Comparison of ENCODE assay signal across 9 cellular contexts in genomic region chr10:14560274-14560673, GRCh38.
DNase-seq lines count a peak whose midpoint lies in the region; ATAC-seq, FAIRE-seq and TF ChIP-seq lines count a peak whose summit lies in the region.
"Had no signal": no experiment of that assay in that cellular context is flagged by ENCODE, and none has a peak within 500 bp of the region (broad histone marks: within the 10 kb centered on the region; RNA-seq: fewer than 3 reads in every experiment).

No MANE protein-coding gene starts in this region.

- H2BK5ac ChIP-seq in H9 (ENCODE audit: insufficient read length, low read length): no peak overlapping the region

- no CpG with 5 or more reads among the region's 9 CpGs for WGBS in H9 (ENCODE audit: extremely low coverage, insufficient read length, low lambda C conversion rate)
- 73% methylated on average over 9 of the region's 9 CpGs for WGBS in GM12878 (ENCODE audit: insufficient coverage, insufficient replicate concordance, low lambda C conversion rate, missing lambda C conversion rate)

- ATAC-seq in GM12878: peak; percentile 53
- ATAC-seq in naive thymus-derived CD4-positive, alpha-beta T cell: peak; percentile 57
- no peak for ATAC-seq in GM18870 (IDR thresholded peaks at IDR 0.05; ENCODE audit: unreplicated experiment)
- no peak for ATAC-seq in HG03521 (IDR thresholded peaks at IDR 0.05; ENCODE audit: unreplicated experiment)

- TF ChIP-seq CTCF in H9 (conservative IDR thresholded peaks at IDR 0.05): peak; percentile 59
- TF ChIP-seq CTCF in GM12878 (IDR thresholded peaks at IDR 0.05 in 2 of 3, conservative IDR thresholded peaks at IDR 0.05 in 1 of 3; ENCODE audit: control insufficient read depth in 2 of 3, extremely low read depth in 1 of 3, insufficient read depth in 1 of 3, low read depth in 3 of 3, low read length in 3 of 3): peak; percentile 22 to 37 (median 34); a peak in 3 of 6 replicates

- no peaks in the 10 kb centered on the region for H3K27me3 ChIP-seq in H9 (ENCODE audit: insufficient read depth, low read length)
- no peaks in the 10 kb centered on the region for H3K27me3 ChIP-seq in GM12878 (replicated peaks in 1 of 2; ENCODE audit: control insufficient read depth in 2 of 2, insufficient read depth in 2 of 2, low read length in 1 of 2)
- no peaks in the 10 kb centered on the region for H3K27me3 ChIP-seq in naive thymus-derived CD4-positive, alpha-beta T cell (ENCODE audit: control insufficient read depth in 2 of 2, insufficient read depth in 2 of 2, low read length in 2 of 2)

- RAD21 ChIA-PET in GM12878 (lab: Charles Lee; ENCODE audit: unreplicated experiment): interaction anchor here (1.6 kb wide), 1 partner anchor 12 kb away, joined by 3 read pairs; no protein-coding TSS in a partner anchor

- H3K9me3 ChIP-seq in H9 (ENCODE audit: control insufficient read depth, low read depth, low read length) (no peaks in the 10 kb centered on the region), GM12878 (replicated peaks; ENCODE audit: control insufficient read depth, insufficient read depth, low read length) (no peaks in the 10 kb centered on the region)
- H3K9me3 ChIP-seq in naive thymus-derived CD4-positive, alpha-beta T cell (ENCODE audit: control insufficient read depth in 2 of 3, low read length in 3 of 3): no peaks in the 10 kb centered on the region

- H2BK12ac ChIP-seq in H9 (ENCODE audit: insufficient read length, low read depth, low read length): no peak overlapping the region

- no peak overlapping the region for H3T11ph ChIP-seq in H9 (ENCODE audit: low read length)

- H3K36me3 ChIP-seq in GM12878 (ENCODE audit: control insufficient read depth in 2 of 2, insufficient read depth in 2 of 2, low read length in 1 of 2): peaks cover 5 to 9% of the 10 kb centered on the region in 2 experiments; a peak in 2 of 4 replicates
- peaks cover 0 to 6% (median 0%) of the 10 kb centered on the region in 3 experiments for H3K36me3 ChIP-seq in naive thymus-derived CD4-positive, alpha-beta T cell (ENCODE audit: control insufficient read depth in 2 of 3, insufficient read depth in 3 of 3, low read length in 3 of 3)

- peaks cover 4% of the 10 kb centered on the region for H3K79me1 ChIP-seq in H9 (ENCODE audit: insufficient read depth, low read depth, low read length, poor library complexity, severe bottlenecking)

- no peak overlapping the region for H3K18ac ChIP-seq in H9 (ENCODE audit: insufficient read length, low read depth, low read length)

- no peak for TF ChIP-seq EP300 in GM12878 (IDR thresholded peaks at IDR 0.05; ENCODE audit: borderline replicate concordance in 1 of 2, control insufficient read depth in 1 of 2, low read depth in 2 of 2, low read length in 2 of 2)

- TF ChIP-seq POLR2A in GM12878 (IDR thresholded peaks at IDR 0.05; ENCODE audit: low read depth, low read length): no peak; the same call in 1 of the 2 replicates

- H3K4me2 ChIP-seq in H9 (ENCODE audit: insufficient read depth, insufficient read length, low read length) (no peak overlapping the region), GM12878 (ENCODE audit: control insufficient read depth, insufficient read depth) (0 out of 2 replicates have a peak overlapping the region, but pooled peaks have one; percentile 11)

- no peak overlapping the region for H3K4me3 Mint-ChIP-seq in H9
- peak overlapping the region; percentile 78 to 98 (median 86) for H3K4me3 Mint-ChIP-seq in naive thymus-derived CD4-positive, alpha-beta T cell

- H3K9ac ChIP-seq in H9 (ENCODE audit: extremely low read depth, insufficient read length, low read length): no peak overlapping the region
- H3K9ac ChIP-seq in GM12878 (ENCODE audit: control insufficient read depth, insufficient read depth, low read length): no peak overlapping the region
- H3K9ac ChIP-seq: parathyroid adenoma had no signal

- H3K27ac Mint-ChIP-seq in H9: 0 out of 7 replicates have a peak overlapping the region, but pooled peaks of 1 of the 3 experiments have one; percentile 15
- H3K27ac Mint-ChIP-seq in naive thymus-derived CD4-positive, alpha-beta T cell: peak overlapping the region; percentile 88 to 99 (median 94)

- intact Hi-C loops in GM12878 (cut with micrococcal nuclease; ENCODE audit: unreplicated experiment): loop anchor here (5.0 kb wide), 2 partner anchors 42 to 262 kb away; no protein-coding TSS in a partner anchor
- intact Hi-C loops in naive thymus-derived CD4-positive, alpha-beta T cell (cut with micrococcal nuclease): loop anchor here (1.0 to 5.0 kb wide), 9 partner anchors 9 to 773 kb away; no protein-coding TSS in a partner anchor

- TF ChIP-seq RAD21 in GM12878 (IDR thresholded peaks at IDR 0.05; ENCODE audit: insufficient read depth, low read depth, low read length): peak; percentile 40

- BruUV-seq in GM12878 (replicated peaks; lab: Mats Ljungman, UMichigan): no TSS peak

- no peak overlapping the region for H2AFZ ChIP-seq in H9 (ENCODE audit: low read length)
- H2AFZ ChIP-seq in GM12878 (ENCODE audit: control insufficient read depth, low read depth, low read length): no peak overlapping the region; the same call in 1 of the 2 replicates
- H2AFZ ChIP-seq: parathyroid adenoma had no signal

- CTCF ChIA-PET in GM12878 (lab: Yijun Ruan, JAX): interaction anchor here (4.2 kb wide), 1 partner anchor 262 kb away, joined by 17 read pairs; no protein-coding TSS in a partner anchor
- CTCF ChIA-PET in naive thymus-derived CD4-positive, alpha-beta T cell (lab: Charles Lee): interaction anchor here (0.9 to 1.8 kb wide), 7 partner anchors 9 to 278 kb away, joined by 3 to 8 read pairs (median 4); partner anchors contain the start of genes CDNF, HSPA14 and MSANTD7

- H3K79me2 ChIP-seq in H9 (ENCODE audit: insufficient read depth, low read length) (peaks cover 3% of the 10 kb centered on the region; the same call in 1 of the 2 replicates), GM12878 (ENCODE audit: control insufficient read depth, insufficient read depth, low read length) (peaks cover 65% of the 10 kb centered on the region)

- peaks cover 10% of the 10 kb centered on the region; the same call in 1 of the 2 replicates for H3K4me1 ChIP-seq in H9 (ENCODE audit: insufficient read depth, low read length)
- peaks cover 43% of the 10 kb centered on the region for H3K4me1 ChIP-seq in GM12878 (ENCODE audit: control insufficient read depth, insufficient read depth, low read length)
- peaks cover 87 to 89% of the 10 kb centered on the region in 2 donors for H3K4me1 ChIP-seq in naive thymus-derived CD4-positive, alpha-beta T cell (ENCODE audit: control insufficient read depth in 2 of 2, insufficient read depth in 2 of 2, low read length in 2 of 2)

- H2BK20ac ChIP-seq in H9 (ENCODE audit: low read depth, low read length, poor library complexity, severe bottlenecking): no peak overlapping the region

- H3K4ac ChIP-seq in H9 (ENCODE audit: low read depth, low read length): no peak overlapping the region

- H3K27me3 Mint-ChIP-seq in H9 (ENCODE audit: low read depth): no peaks in the 10 kb centered on the region; the same call in 1 of the 2 replicates
- no peaks in the 10 kb centered on the region for H3K27me3 Mint-ChIP-seq in naive thymus-derived CD4-positive, alpha-beta T cell

- no peak for FAIRE-seq in GM12878 (lab: Jason Lieb, UNC)

- no peaks in the 10 kb centered on the region for H4K20me1 ChIP-seq in H9 (ENCODE audit: control insufficient read depth, insufficient read depth, insufficient read length)
- no peaks in the 10 kb centered on the region for H4K20me1 ChIP-seq in GM12878 (ENCODE audit: control insufficient read depth, insufficient read depth)

- H3K23ac ChIP-seq in H9 (ENCODE audit: insufficient read length, low read depth, low read length): no peak overlapping the region

- no peaks in the 10 kb centered on the region for H3K23me2 ChIP-seq in H9 (ENCODE audit: insufficient read length, low read depth, low read length, poor library complexity, severe bottlenecking)

- DNase-seq in H9 (peak; percentile 75), SKM-1 (lab: John Stamatoyannopoulos, UW; ENCODE audit: unreplicated experiment) (peak; percentile 34), GM12878 (ENCODE audit: low read depth, low spot score) (no peak), activated gamma-delta T cell treated with Interleukin-2 at 50 U/mL for 16 hours (no peak), NCI-H510A treated with DMSO at 0.1 percent for 48 hours (lab: John Stamatoyannopoulos, UW) (no peak)
- peak in 4 of 9 donors; percentile 51 to 81 (median 60) for DNase-seq in naive thymus-derived CD4-positive, alpha-beta T cell

- H3K9me3 Mint-ChIP-seq in H9: no peaks in the 10 kb centered on the region
- H3K9me3 Mint-ChIP-seq in naive thymus-derived CD4-positive, alpha-beta T cell: peaks cover 0 to 3% (median 0%) of the 10 kb centered on the region in 11 donors

- H4K5ac ChIP-seq in H9 (ENCODE audit: insufficient read length, low read depth, low read length): no peak overlapping the region

- no peak overlapping the region for H4K8ac ChIP-seq in H9 (replicated peaks; ENCODE audit: insufficient read length, low read depth, low read length)

- no peak overlapping the region for H3K27ac ChIP-seq in H9 (ENCODE audit: insufficient read length, low read depth, low read length)
- H3K27ac ChIP-seq in GM12878 (ENCODE audit: control insufficient read depth, insufficient read depth): no peak overlapping the region
- H3K27ac ChIP-seq in naive thymus-derived CD4-positive, alpha-beta T cell (ENCODE audit: low read depth, low read length): peak overlapping the region; percentile 82
- H3K27ac ChIP-seq: parathyroid adenoma had no signal

- POLR2A ChIA-PET in GM12878 (lab: Charles Lee): interaction anchor here (0.6 to 1.5 kb wide), 2 partner anchors 9 to 28 kb away, joined by 3 read pairs; no protein-coding TSS in a partner anchor
- POLR2A ChIA-PET in naive thymus-derived CD4-positive, alpha-beta T cell (lab: Charles Lee): interaction anchor here (3.2 to 19.3 kb wide), 3 partner anchors 11 to 27 kb away, joined by 17 to 429 read pairs (median 73); no protein-coding TSS in a partner anchor

- no peak overlapping the region for H3K4me3 ChIP-seq in GM12878
- H3K4me3 ChIP-seq in naive thymus-derived CD4-positive, alpha-beta T cell (ENCODE audit: low read length): no peak overlapping the region

- SMC1A ChIA-PET in GM12878 (lab: Charles Lee; ENCODE audit: uncharacterized antibody, unreplicated experiment): interaction anchor here (2.6 kb wide), 1 partner anchor 263 kb away, joined by 12 read pairs; no protein-coding TSS in a partner anchor

- in situ Hi-C loops in GM12878 (cut with MboI): no loop called here

- H2AK5ac ChIP-seq in H9 (ENCODE audit: insufficient read length, low read length): no peak overlapping the region

- H2BK15ac ChIP-seq in H9 (ENCODE audit: low read depth, low read length): no peak overlapping the region

- H3K56ac ChIP-seq in H9 (ENCODE audit: insufficient read length, low read depth, low read length): no peak overlapping the region

- H2BK120ac ChIP-seq in H9 (ENCODE audit: low read depth, low read length, poor library complexity, severe bottlenecking): no peak overlapping the region

- H3K36me3 Mint-ChIP-seq in H9 (ENCODE audit: insufficient read depth in 1 of 3, low read depth in 3 of 3): no peaks in the 10 kb centered on the region
- peaks cover 9 to 32% (median 11%) of the 10 kb centered on the region in 5 donors for H3K36me3 Mint-ChIP-seq in naive thymus-derived CD4-positive, alpha-beta T cell

- peaks cover 51 to 61% of the 10 kb centered on the region in 2 experiments for H3K4me1 Mint-ChIP-seq in H9
- H3K4me1 Mint-ChIP-seq in naive thymus-derived CD4-positive, alpha-beta T cell: peaks cover 90 to 100% (median 95%) of the 10 kb centered on the region in 7 donors

- H4K91ac ChIP-seq in H9 (ENCODE audit: insufficient read length, low read depth, low read length): no peak overlapping the region

- no peak overlapping the region for H3K14ac ChIP-seq in H9 (ENCODE audit: insufficient read depth, low read length)

Comparison
In these comparisons a context has a peak if more than half of its experiments do, and no peak if none do; other contexts are left out.
1. DNase-seq: peak in H9 (single experiment) and SKM-1 (single experiment); none in GM12878 (single experiment), activated gamma-delta T cell treated with Interleukin-2 at 50 U/mL for 16 hours (single experiment) and NCI-H510A treated with DMSO at 0.1 percent for 48 hours (single experiment).
2. H3K4me3 Mint-ChIP-seq: peak in naive thymus-derived CD4-positive, alpha-beta T cell (10 of 10); none in H9 (0 of 2).
3. ATAC-seq: peak in GM12878 (single experiment) and naive thymus-derived CD4-positive, alpha-beta T cell (single experiment); none in GM18870 (single experiment) and HG03521 (single experiment).